ENCODE assay signal across 35 cellular contexts in the genomic region with DNA sequence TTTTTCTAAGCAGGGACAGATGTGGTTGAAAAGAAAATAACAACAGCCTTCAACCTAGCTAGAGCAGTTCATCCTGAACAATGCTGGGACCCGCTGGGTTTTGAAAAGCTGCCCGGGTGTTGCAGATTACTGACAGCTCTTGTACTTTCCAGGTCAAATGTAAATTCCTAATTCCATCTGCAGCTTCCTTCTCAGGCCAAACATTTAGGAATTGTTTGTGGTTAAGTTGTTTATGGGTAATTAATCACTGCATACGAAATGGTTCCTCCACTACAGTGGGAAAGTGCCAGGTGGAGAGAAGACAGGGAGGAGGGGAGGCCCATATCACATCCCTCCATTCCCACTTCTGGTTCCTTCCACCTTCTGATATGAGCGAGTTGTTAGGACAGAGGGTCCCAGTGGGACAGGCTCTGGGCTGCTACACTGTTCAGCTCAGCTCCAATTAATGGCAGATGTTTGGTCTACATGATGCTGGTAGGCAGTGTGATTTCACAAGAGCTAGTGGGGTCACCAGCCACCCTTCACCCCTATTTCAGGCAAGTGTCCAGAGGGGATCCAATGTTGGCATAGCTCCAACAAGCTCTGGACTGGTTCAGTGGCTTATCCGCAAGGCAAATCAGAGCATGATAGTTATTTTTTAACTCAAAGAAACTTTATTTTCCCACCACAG.
"Had no signal": no experiment of that assay in that cellular context is flagged by ENCODE, and none has a peak within 500 bp of the region (broad histone marks: within the 10 kb centered on the region; RNA-seq: fewer than 3 reads in every experiment).

No MANE protein-coding gene starts in this region.

- H3K36me3 Mint-ChIP-seq: activated CD4-positive, alpha-beta memory T cell treated with anti-CD3 and anti-CD28 coated beads for 36 hours; activated naive CD4-positive, alpha-beta T cell treated with anti-CD3 and anti-CD28 coated beads, Interleukin-2, amount 10 ng/mL, durations not matched to agents 7 days and 5 days; activated naive CD8-positive, alpha-beta T cell treated with anti-CD3 and anti-CD28 coated beads, Interleukin-2, amount 10 ng/mL, durations not matched to agents 7 days and 5 days; naive B cell had no signal

- H3K9me3 Mint-ChIP-seq: activated naive CD4-positive, alpha-beta T cell treated with anti-CD3 and anti-CD28 coated beads, Interleukin-2, amount 10 ng/mL, durations not matched to agents 7 days and 5 days; activated T-cell treated with anti-CD3 and anti-CD28 coated beads, Interleukin-2, amount 50 U/mL, for 24 hours had no signal

- H3K79me2 ChIP-seq: parathyroid adenoma had no signal

- DNase-seq: activated CD4-positive, alpha-beta memory T cell treated with anti-CD3 and anti-CD28 coated beads for 36 hours; activated CD4-positive, alpha-beta T cell treated with anti-CD3 and anti-CD28 coated beads, Interleukin-2, amount 10 ng/mL, durations not matched to agents 24 days and 14 days; activated CD4-positive, CD25-positive, alpha-beta regulatory T cell treated with anti-CD3 and anti-CD28 coated beads, Interleukin-2, amount 50 U/mL, for 72 hours; activated CD8-positive, alpha-beta memory T cell treated with anti-CD3 and anti-CD28 coated beads, Interleukin-2, amount 50 U/mL, for 4 hours; activated gamma-delta T cell; activated naive CD4-positive, alpha-beta T cell treated with anti-CD3 and anti-CD28 coated beads, Interleukin-2, amount 10 ng/mL, durations not matched to agents 7 days and 5 days; activated naive CD8-positive, alpha-beta T cell treated with anti-CD3 and anti-CD28 coated beads, Interleukin-2, amount 10 ng/mL, durations not matched to agents 7 days and 5 days; activated T-cell treated with anti-CD3 and anti-CD28 coated beads, Interleukin-2, amount 50 U/mL, for 24 hours; amniotic stem cell; effector CD8-positive, alpha-beta T cell; esophagus squamous epithelium; foreskin fibroblast; head of caudate nucleus; hippocampal formation; left cardiac atrium; left ventricle myocardium superior; naive B cell; occipital lobe; psoas muscle; stimulated activated CD4-positive, alpha-beta T cell treated with anti-CD3 and anti-CD28 coated beads, Interleukin-15, amount 100 ng/mL, for 24 hours; stimulated activated CD4-positive, alpha-beta T cell treated with anti-CD3 and anti-CD28 coated beads, Interleukin-2, amount 100 ng/mL, for 24 hours; stimulated activated naive B cell treated with anti-CD40 and anti-IgM and Interleukin-4, amounts not matched to agents 10 μg/mL and 1 μg/mL and 100 μg/mL, for 72 hours; stomach; T-helper 17 cell; T1000; tibial artery; WERI-Rb-1 had no signal

- H3K4me3 ChIP-seq: esophagus squamous epithelium, psoas muscle, right atrium auricular region, stomach, suprapubic skin, tibial artery had no signal

- H2AFZ ChIP-seq: parathyroid adenoma had no signal

- FAIRE-seq: colon, endometrium, keratinocyte had no signal

- H3K36me3 ChIP-seq: right atrium auricular region, suprapubic skin, tibial artery, WERI-Rb-1 had no signal

- H3K4me1 ChIP-seq: psoas muscle, right atrium auricular region, stomach, tibial artery had no signal

- H3K9me3 ChIP-seq: esophagus squamous epithelium, psoas muscle, right atrium auricular region, stomach, suprapubic skin, tibial artery had no signal

- H3K27me3 ChIP-seq: right atrium auricular region, suprapubic skin, tibial artery had no signal

- H3K27ac Mint-ChIP-seq: activated CD4-positive, alpha-beta memory T cell treated with anti-CD3 and anti-CD28 coated beads for 36 hours; activated CD4-positive, alpha-beta T cell treated with anti-CD3 and anti-CD28 coated beads, Interleukin-2, amount 10 ng/mL, durations not matched to agents 24 days and 14 days; activated naive CD4-positive, alpha-beta T cell treated with anti-CD3 and anti-CD28 coated beads, Interleukin-2, amount 10 ng/mL, durations not matched to agents 7 days and 5 days; activated naive CD8-positive, alpha-beta T cell treated with anti-CD3 and anti-CD28 coated beads, Interleukin-2, amount 10 ng/mL, durations not matched to agents 7 days and 5 days; activated T-cell treated with anti-CD3 and anti-CD28 coated beads, Interleukin-2, amount 50 U/mL, for 24 hours; mesothelial cell of epicardium; naive B cell; stimulated activated naive B cell treated with anti-CD40 and anti-IgM and Interleukin-4, amounts not matched to agents 10 μg/mL and 1 μg/mL and 100 μg/mL, for 72 hours; T-helper 17 cell had no signal

- ATAC-seq: left ventricle myocardium superior; psoas muscle; stimulated activated naive B cell treated with anti-CD40 and anti-IgM and Interleukin-4, amounts not matched to agents 10 μg/mL and 1 μg/mL and 100 μg/mL, for 72 hours; T-helper 17 cell had no signal

- H3K9ac ChIP-seq: parathyroid adenoma had no signal

- H3K27ac ChIP-seq: epithelial cell of prostate, esophagus squamous epithelium, parathyroid adenoma, psoas muscle, right atrium auricular region, stomach, suprapubic skin, tibial artery, WERI-Rb-1 had no signal

- H3K4me1 Mint-ChIP-seq: activated CD4-positive, alpha-beta T cell treated with anti-CD3 and anti-CD28 coated beads, Interleukin-2, amount 10 ng/mL, durations not matched to agents 24 days and 14 days; activated naive CD4-positive, alpha-beta T cell treated with anti-CD3 and anti-CD28 coated beads, Interleukin-2, amount 10 ng/mL, durations not matched to agents 7 days and 5 days; activated naive CD8-positive, alpha-beta T cell treated with anti-CD3 and anti-CD28 coated beads, Interleukin-2, amount 10 ng/mL, durations not matched to agents 7 days and 5 days; naive B cell; stimulated activated naive B cell treated with anti-CD40 and anti-IgM and Interleukin-4, amounts not matched to agents 10 μg/mL and 1 μg/mL and 100 μg/mL, for 72 hours; T-helper 17 cell had no signal

- H3K4me3 Mint-ChIP-seq: activated CD4-positive, alpha-beta memory T cell treated with anti-CD3 and anti-CD28 coated beads for 36 hours; activated CD4-positive, alpha-beta T cell treated with anti-CD3 and anti-CD28 coated beads, Interleukin-2, amount 10 ng/mL, durations not matched to agents 24 days and 14 days; activated naive CD4-positive, alpha-beta T cell treated with anti-CD3 and anti-CD28 coated beads, Interleukin-2, amount 10 ng/mL, durations not matched to agents 7 days and 5 days; activated naive CD8-positive, alpha-beta T cell treated with anti-CD3 and anti-CD28 coated beads, Interleukin-2, amount 10 ng/mL, durations not matched to agents 7 days and 5 days; activated T-cell treated with anti-CD3 and anti-CD28 coated beads, Interleukin-2, amount 50 U/mL, for 24 hours; mesothelial cell of epicardium; naive B cell; stimulated activated naive B cell treated with anti-CD40 and anti-IgM and Interleukin-4, amounts not matched to agents 10 μg/mL and 1 μg/mL and 100 μg/mL, for 72 hours; T-helper 17 cell had no signal
